In the genomic region with DNA sequence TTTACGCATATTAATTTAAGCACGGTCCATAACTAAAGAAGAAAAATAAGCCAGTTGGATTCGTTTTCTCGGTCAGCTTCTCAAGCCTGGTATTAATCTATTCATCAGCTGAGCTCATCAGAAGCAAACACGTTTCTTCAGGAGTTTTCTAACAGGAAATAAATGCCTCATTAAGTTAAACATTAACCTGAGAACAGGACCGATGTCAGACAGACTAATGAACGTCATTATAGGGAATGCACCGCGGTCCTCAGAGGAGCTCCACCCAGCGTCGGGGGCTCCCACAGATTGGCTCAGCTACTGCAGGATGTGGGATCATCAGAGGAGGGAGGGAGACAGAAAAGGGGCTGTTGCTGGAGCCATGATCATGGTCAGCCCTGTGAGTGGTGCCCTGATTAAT, we compare ENCODE assay signal across 31 cellular contexts.
DNase-seq lines count a peak whose midpoint lies in the region; TF ChIP-seq lines count a peak whose summit lies in the region.
"Had no signal": no experiment of that assay in that cellular context is flagged by ENCODE, and none has a peak within 500 bp of the region (broad histone marks: within the 10 kb centered on the region; RNA-seq: fewer than 3 reads in every experiment).

No MANE protein-coding gene starts in this region.

- H3K27me3 Mint-ChIP-seq in neural progenitor cell (ENCODE audit: insufficient read depth, low read depth) = peaks cover 13% of the 10 kb centered on the region
- H3K27me3 Mint-ChIP-seq: activated CD4-positive, alpha-beta T cell treated with anti-CD3 and anti-CD28 coated beads, Interleukin-2, amount 10 ng/mL, durations not matched to agents 7 days and 5 days had no signal

- H3K27me3 ChIP-seq in BLaER1 treated with 17β-estradiol and CSF1 and Interleukin-3, amounts not matched to agents 10 nM and 100 nM = peaks cover 0 to 9% (median 0%) of the 10 kb centered on the region in 11 experiments; a peak in 2 of 22 replicates
- H3K27me3 ChIP-seq in neural progenitor cell = no peaks in the 10 kb centered on the region
- H3K27me3 ChIP-seq in PC-9 (ENCODE audit: insufficient read depth, low read depth) = peaks cover 12% of the 10 kb centered on the region
- H3K27me3 ChIP-seq: ascending aorta, right lobe of liver, vagina had no signal

- H3K9me3 Mint-ChIP-seq in neural progenitor cell = no peaks in the 10 kb centered on the region
- H3K9me3 Mint-ChIP-seq: activated CD4-positive, alpha-beta T cell treated with anti-CD3 and anti-CD28 coated beads, Interleukin-2, amount 10 ng/mL, durations not matched to agents 7 days and 5 days; activated T-cell treated with anti-CD3 and anti-CD28 coated beads, Interleukin-2, amount 50 U/mL, for 4 hours; CD4-positive, alpha-beta T cell; nephron progenitor cell; stimulated activated naive CD8-positive, alpha-beta T cell treated with anti-CD3 and anti-CD28 coated beads, Interleukin-15, amount 100 ng/mL, for 72 hours; T-cell; WTC11 had no signal

- no peak overlapping the region for H3K27ac ChIP-seq in BLaER1 treated with 17β-estradiol and CSF1 and Interleukin-3, amounts not matched to agents 10 nM and 100 nM
- no peak overlapping the region for H3K27ac ChIP-seq in neural progenitor cell
- no peak overlapping the region for H3K27ac ChIP-seq in PC-9
- H3K27ac ChIP-seq: A549, ascending aorta, right lobe of liver, SJSA1, thoracic aorta, vagina had no signal

- H3F3A ChIP-seq in neural progenitor cell (ENCODE audit: low read depth) (no peaks in the 10 kb centered on the region), PC-9 (ENCODE audit: insufficient read depth, low read depth) (no peaks in the 10 kb centered on the region)

- POLR2A ChIA-PET in PC-9 (lab: Charles Lee; ENCODE audit: unreplicated experiment) = no interaction called here

- peak overlapping the region in 9 of 11 experiments; percentile 46 to 92 (median 84); a peak in 13 of 22 replicates for H3K4me2 ChIP-seq in BLaER1 treated with 17β-estradiol and CSF1 and Interleukin-3, amounts not matched to agents 10 nM and 100 nM
- no peak overlapping the region for H3K4me2 ChIP-seq in neural progenitor cell
- no peak overlapping the region for H3K4me2 ChIP-seq in PC-9
- H3K4me2 ChIP-seq: A549 had no signal

- H3K4me1 Mint-ChIP-seq in neural progenitor cell = peaks cover 44% of the 10 kb centered on the region
- H3K4me1 Mint-ChIP-seq: activated CD4-positive, alpha-beta T cell treated with anti-CD3 and anti-CD28 coated beads, Interleukin-2, amount 10 ng/mL, durations not matched to agents 7 days and 5 days; stimulated activated naive CD8-positive, alpha-beta T cell treated with anti-CD3 and anti-CD28 coated beads, Interleukin-15, amount 100 ng/mL, for 72 hours; T-cell; WTC11 had no signal

- H2AFZ ChIP-seq in neural progenitor cell (replicated peaks) (no peak overlapping the region), PC-9 (no peak overlapping the region)

- H3K9me2 ChIP-seq in PC-9 (ENCODE audit: insufficient read depth) = no peaks in the 10 kb centered on the region

- H4K20me1 ChIP-seq in BLaER1 treated with 17β-estradiol and CSF1 and Interleukin-3, amounts not matched to agents 10 nM and 100 nM = no peaks in the 10 kb centered on the region; a peak in 1 of 22 replicates
- H4K20me1 ChIP-seq in neural progenitor cell (ENCODE audit: low read depth) (no peaks in the 10 kb centered on the region), PC-9 (ENCODE audit: insufficient read depth) (no peaks in the 10 kb centered on the region)

- H3K27ac Mint-ChIP-seq in neural progenitor cell = peak overlapping the region; percentile 76
- H3K27ac Mint-ChIP-seq: activated CD4-positive, alpha-beta T cell treated with anti-CD3 and anti-CD28 coated beads, Interleukin-2, amount 10 ng/mL, durations not matched to agents 7 days and 5 days; CD4-positive, alpha-beta T cell; nephron progenitor cell; stimulated activated naive CD8-positive, alpha-beta T cell treated with anti-CD3 and anti-CD28 coated beads, Interleukin-15, amount 100 ng/mL, for 72 hours; T-cell; WTC11 had no signal

- H3K9ac ChIP-seq in BLaER1 treated with 17β-estradiol and CSF1 and Interleukin-3, amounts not matched to agents 10 nM and 100 nM = no peak overlapping the region
- no peak overlapping the region for H3K9ac ChIP-seq in neural progenitor cell

- H3K36me3 Mint-ChIP-seq in neural progenitor cell = no peaks in the 10 kb centered on the region
- H3K36me3 Mint-ChIP-seq: T-cell, WTC11 had no signal

- peak; percentile 42 for DNase-seq in NCI-H1436 treated with DMSO at 0.1 percent for 48 hours (lab: John Stamatoyannopoulos, UW)
- DNase-seq in ecto neural progenitor cell (ENCODE audit: low spot score) = peak; percentile 29
- no peak for DNase-seq in neural progenitor cell (ENCODE audit: low spot score)
- no peak for DNase-seq in PC-9
- DNase-seq in mesenteric fat pad (ENCODE audit: low spot score) = no peak
- no peak for DNase-seq in NCI-H2107 treated with DMSO at 0.1 percent for 48 hours (lab: John Stamatoyannopoulos, UW; ENCODE audit: unreplicated experiment)
- no peak for DNase-seq in NCI-H446 treated with DMSO at 0.1 percent for 48 hours (lab: John Stamatoyannopoulos, UW)
- DNase-seq: activated CD4-positive, alpha-beta T cell treated with anti-CD3 and anti-CD28 coated beads, Interleukin-2, amount 10 ng/mL, durations not matched to agents 7 days and 5 days; activated gamma-delta T cell; activated T-cell treated with anti-CD3 and anti-CD28 coated beads, Interleukin-2, amount 50 U/mL, for 4 hours; AML-193; caudate nucleus; CD4-positive, alpha-beta T cell; EL; H7; head of caudate nucleus; mucosa of descending colon; NCI-H1417 treated with DMSO at 0.1 percent for 48 hours; nephron progenitor cell; right lobe of liver; RPMI8226; stimulated activated CD8-positive, alpha-beta memory T cell treated with anti-CD3 and anti-CD28 coated beads, Interleukin-4, amount 100 ng/mL, for 48 hours; stimulated activated naive CD8-positive, alpha-beta T cell treated with anti-CD3 and anti-CD28 coated beads, Interleukin-15, amount 100 ng/mL, for 72 hours; T-cell had no signal

- peaks cover 40 to 79% (median 71%) of the 10 kb centered on the region in 10 experiments for H3K4me1 ChIP-seq in BLaER1 treated with 17β-estradiol and CSF1 and Interleukin-3, amounts not matched to agents 10 nM and 100 nM
- no peaks in the 10 kb centered on the region for H3K4me1 ChIP-seq in neural progenitor cell
- no peaks in the 10 kb centered on the region for H3K4me1 ChIP-seq in PC-9 (replicated peaks; ENCODE audit: insufficient read depth)
- H3K4me1 ChIP-seq: A549, ascending aorta, right lobe of liver, vagina had no signal

- no peak overlapping the region for H3K4me3 ChIP-seq in BLaER1 treated with 17β-estradiol and CSF1 and Interleukin-3, amounts not matched to agents 10 nM and 100 nM
- H3K4me3 ChIP-seq in neural progenitor cell = no peak overlapping the region
- H3K4me3 ChIP-seq in PC-9 = no peak overlapping the region
- H3K4me3 ChIP-seq: A549, ascending aorta, mucosa of descending colon, right lobe of liver, SJSA1, thoracic aorta, vagina had no signal

- H3K79me2 ChIP-seq in neural progenitor cell (ENCODE audit: low read depth) (no peaks in the 10 kb centered on the region), PC-9 (ENCODE audit: low read depth) (no peaks in the 10 kb centered on the region)

- BruUV-seq in PC-9 (replicated peaks; lab: Mats Ljungman, UMichigan) = no TSS peak

- no peaks in the 10 kb centered on the region for H3K36me3 ChIP-seq in BLaER1 treated with 17β-estradiol and CSF1 and Interleukin-3, amounts not matched to agents 10 nM and 100 nM
- H3K36me3 ChIP-seq in neural progenitor cell = no peaks in the 10 kb centered on the region
- H3K36me3 ChIP-seq in PC-9 (ENCODE audit: low read depth) = no peaks in the 10 kb centered on the region
- H3K36me3 ChIP-seq: ascending aorta, right lobe of liver, SJSA1, thoracic aorta, vagina had no signal

- TF ChIP-seq CTCF in neural progenitor cell (IDR thresholded peaks at IDR 0.05) (no peak), PC-9 (conservative IDR thresholded peaks at IDR 0.05) (no peak)

- CTCF ChIA-PET in PC-9 (lab: Charles Lee) = no interaction called here

- intact Hi-C loops in PC-9 (cut with micrococcal nuclease; ENCODE audit: unreplicated experiment) = no loop called here

- no peaks in the 10 kb centered on the region for H3K9me3 ChIP-seq in BLaER1 treated with 17β-estradiol and CSF1 and Interleukin-3, amounts not matched to agents 10 nM and 100 nM (replicated peaks in 1 of 11)
- no peaks in the 10 kb centered on the region for H3K9me3 ChIP-seq in neural progenitor cell (ENCODE audit: low read depth)
- no peaks in the 10 kb centered on the region for H3K9me3 ChIP-seq in PC-9 (ENCODE audit: insufficient read depth, low read depth)
- H3K9me3 ChIP-seq: A549, ascending aorta, mucosa of descending colon, right lobe of liver, SJSA1, thoracic aorta, vagina had no signal

- H3K4me3 Mint-ChIP-seq in neural progenitor cell = no peak overlapping the region
- H3K4me3 Mint-ChIP-seq: activated CD4-positive, alpha-beta T cell treated with anti-CD3 and anti-CD28 coated beads, Interleukin-2, amount 10 ng/mL, durations not matched to agents 7 days and 5 days; activated T-cell treated with anti-CD3 and anti-CD28 coated beads, Interleukin-2, amount 50 U/mL, for 4 hours; CD4-positive, alpha-beta T cell; nephron progenitor cell; stimulated activated naive CD8-positive, alpha-beta T cell treated with anti-CD3 and anti-CD28 coated beads, Interleukin-15, amount 100 ng/mL, for 72 hours; T-cell; WTC11 had no signal

Comparison
In these comparisons a context has a peak if more than half of its experiments do, and no peak if none do; other contexts are left out.
1. H3K4me2 ChIP-seq: peak in BLaER1 treated with 17β-estradiol and CSF1 and Interleukin-3, amounts not matched to agents 10 nM and 100 nM (9 of 11); none in neural progenitor cell (single experiment) and PC-9 (single experiment).
2. DNase-seq: peak in NCI-H1436 treated with DMSO at 0.1 percent for 48 hours (single experiment) and ecto neural progenitor cell (single experiment); none in neural progenitor cell (single experiment), PC-9 (0 of 2), mesenteric fat pad (single experiment), NCI-H2107 treated with DMSO at 0.1 percent for 48 hours (single experiment) and NCI-H446 treated with DMSO at 0.1 percent for 48 hours (single experiment).